Comparison of ENCODE assay signal across 10 cellular contexts in the genomic region with DNA sequence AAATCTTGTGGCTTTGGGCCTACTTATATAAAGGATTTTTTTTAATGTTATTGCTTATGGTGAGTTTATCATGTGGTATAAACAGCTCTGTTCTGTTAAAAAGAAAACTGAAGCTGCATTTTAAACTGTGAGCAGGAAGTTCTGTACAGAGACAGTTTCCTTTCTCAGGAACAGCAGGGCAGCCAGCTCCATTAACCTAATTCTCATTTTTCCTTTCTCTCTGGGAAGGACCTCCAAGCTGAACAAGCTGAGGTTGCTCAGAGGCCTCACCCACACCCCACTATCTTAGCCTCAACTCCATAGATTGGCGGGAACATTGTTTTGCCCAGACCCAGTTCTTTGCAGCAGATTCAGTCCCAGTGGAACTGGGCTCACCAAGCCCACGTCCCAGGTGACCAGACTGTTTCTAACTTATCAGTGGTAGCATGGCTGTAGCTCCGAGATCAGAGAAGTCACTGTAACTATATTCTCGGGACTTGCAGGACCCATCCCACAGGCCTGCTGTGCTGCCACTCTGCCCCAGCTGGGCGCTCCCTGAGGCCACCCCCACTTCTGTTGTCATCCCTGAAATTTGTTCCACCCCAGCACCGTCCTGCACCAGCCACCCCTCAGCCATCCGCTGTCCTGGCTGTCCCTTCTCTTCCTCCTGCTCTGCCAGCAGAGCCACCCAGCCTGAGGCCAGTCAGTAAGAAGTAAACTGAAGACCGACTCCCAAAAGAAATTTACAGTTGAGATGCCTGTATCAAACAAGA. TPM values are rescaled to one million over a fixed set of nuclear protein-coding genes. Genes with fewer than 3 reads are reported as not detected.
DNase-seq lines count a peak whose midpoint lies in the region; ATAC-seq and TF ChIP-seq lines count a peak whose summit lies in the region.
"Had no signal": no experiment of that assay in that cellular context is flagged by ENCODE, and none has a peak within 500 bp of the region (broad histone marks: within the 10 kb centered on the region; RNA-seq: fewer than 3 reads in every experiment).

No MANE protein-coding gene starts in this region.

- H3K79me2 ChIP-seq in smooth muscle cell (ENCODE audit: low read depth), result no peaks in the 10 kb centered on the region

- DNase-seq in Right ventricle myocardium inferior (ENCODE audit: missing footprints) (no peak), cardiac septum (ENCODE audit: low spot score) (no peak), chondrocyte (ENCODE audit: low spot score) (no peak), smooth muscle cell (lab: John Stamatoyannopoulos, UW; ENCODE audit: unreplicated experiment) (no peak)
- DNase-seq: BE2C; stimulated activated CD8-positive, alpha-beta memory T cell treated with anti-CD3 and anti-CD28 coated beads, Interleukin-4, amount 100 ng/mL, for 48 hours had no signal

- peaks cover 3% of the 10 kb centered on the region for H3K9me3 Mint-ChIP-seq in chondrocyte (ENCODE audit: low read depth)

- no peak overlapping the region for H3K4me2 ChIP-seq in smooth muscle cell

- ATAC-seq in Right ventricle myocardium inferior (peak; percentile 43), GM18907 (IDR thresholded peaks at IDR 0.05; ENCODE audit: unreplicated experiment) (no peak), GM21825 (IDR thresholded peaks at IDR 0.05; ENCODE audit: unreplicated experiment) (no peak), HG03175 (IDR thresholded peaks at IDR 0.05; ENCODE audit: unreplicated experiment) (no peak)

- H3K9me3 ChIP-seq in muscle layer of colon (ENCODE audit: low read length) (no peaks in the 10 kb centered on the region), smooth muscle cell (replicated peaks; ENCODE audit: low read depth) (no peaks in the 10 kb centered on the region)
- H3K9me3 ChIP-seq: BE2C had no signal

- 90% methylated on average over 8 of the region's 8 CpGs for WGBS in smooth muscle cell (ENCODE audit: low lambda C conversion rate)

- H3K9ac ChIP-seq in muscle layer of colon (ENCODE audit: low read length), result no peak overlapping the region
- H3K9ac ChIP-seq in smooth muscle cell (ENCODE audit: low read depth), result no peak overlapping the region

- no peak overlapping the region for H3K4me3 ChIP-seq in muscle layer of colon (ENCODE audit: low read depth in 1 of 2, low read length in 2 of 2)
- H3K4me3 ChIP-seq in smooth muscle cell, result no peak overlapping the region

- no peak overlapping the region for H2AFZ ChIP-seq in smooth muscle cell (ENCODE audit: low read depth)

- peak overlapping the region; percentile 50 for H3K27ac ChIP-seq in muscle layer of colon (ENCODE audit: low read depth, low read length)
- no peak overlapping the region for H3K27ac ChIP-seq in smooth muscle cell (ENCODE audit: low read depth)

- H4K20me1 ChIP-seq in smooth muscle cell (ENCODE audit: low read depth), result no peaks in the 10 kb centered on the region

- peaks cover 5% of the 10 kb centered on the region for H3F3A ChIP-seq in smooth muscle cell (ENCODE audit: low read depth)

- H3K27me3 ChIP-seq in muscle layer of colon (ENCODE audit: control insufficient read depth in 1 of 2, insufficient read depth in 2 of 2, low read length in 2 of 2) (no peaks in the 10 kb centered on the region), smooth muscle cell (ENCODE audit: low read depth) (no peaks in the 10 kb centered on the region)
- H3K27me3 ChIP-seq: BE2C had no signal

- peaks cover 6% of the 10 kb centered on the region for H3K36me3 Mint-ChIP-seq in chondrocyte (ENCODE audit: low read depth)

- TF ChIP-seq CTCF in chondrocyte (IDR thresholded peaks at IDR 0.05), result no peak
- TF ChIP-seq CTCF in smooth muscle cell (IDR thresholded peaks at IDR 0.05; ENCODE audit: borderline replicate concordance, insufficient read depth, poor library complexity, severe bottlenecking), result no peak

- H3K27me3 Mint-ChIP-seq in chondrocyte (ENCODE audit: low read depth), result no peaks in the 10 kb centered on the region

- H3K4me1 Mint-ChIP-seq in chondrocyte (ENCODE audit: low read depth), result peaks cover 37% of the 10 kb centered on the region

- intact Hi-C loops in Right ventricle myocardium inferior (cut with DNase I), result no loop called here
- intact Hi-C loops in cardiac septum (cut with DNase I), result no loop called here

- no peak overlapping the region for H3K4me3 Mint-ChIP-seq in chondrocyte (ENCODE audit: unreplicated experiment)

- peak overlapping the region; percentile 84 for H3K27ac Mint-ChIP-seq in chondrocyte (ENCODE audit: unreplicated experiment)

- H3K4me1 ChIP-seq in muscle layer of colon (ENCODE audit: insufficient read depth, low read length), result peaks cover 52% of the 10 kb centered on the region
- H3K4me1 ChIP-seq in smooth muscle cell (ENCODE audit: low read depth), result peaks cover 22% of the 10 kb centered on the region
- H3K4me1 ChIP-seq: BE2C had no signal

- H3K36me3 ChIP-seq in muscle layer of colon (ENCODE audit: insufficient read depth, low read length), result peaks cover 4% of the 10 kb centered on the region
- no peaks in the 10 kb centered on the region for H3K36me3 ChIP-seq in smooth muscle cell (ENCODE audit: low read depth)
- H3K36me3 ChIP-seq: BE2C had no signal

RNA-seq across cellular contexts. Expression of gene VILL, which starts 33.2 kb away (rescaled TPM):
- 4.4 TPM for total RNA-seq in Right ventricle myocardium inferior
- 2.6 TPM for total RNA-seq in cardiac septum
- total RNA-seq in chondrocyte, result 1.7 to 2.6 TPM (median 1.7 TPM) in 3 replicates
- total RNA-seq in smooth muscle cell, result 3.4 and 3.8 TPM in 2 replicates
- polyA plus RNA-seq in smooth muscle cell, result 2.3 and 5.6 TPM in 2 replicates
